16 cellular contexts compared by ENCODE assay signal in the genomic region with DNA sequence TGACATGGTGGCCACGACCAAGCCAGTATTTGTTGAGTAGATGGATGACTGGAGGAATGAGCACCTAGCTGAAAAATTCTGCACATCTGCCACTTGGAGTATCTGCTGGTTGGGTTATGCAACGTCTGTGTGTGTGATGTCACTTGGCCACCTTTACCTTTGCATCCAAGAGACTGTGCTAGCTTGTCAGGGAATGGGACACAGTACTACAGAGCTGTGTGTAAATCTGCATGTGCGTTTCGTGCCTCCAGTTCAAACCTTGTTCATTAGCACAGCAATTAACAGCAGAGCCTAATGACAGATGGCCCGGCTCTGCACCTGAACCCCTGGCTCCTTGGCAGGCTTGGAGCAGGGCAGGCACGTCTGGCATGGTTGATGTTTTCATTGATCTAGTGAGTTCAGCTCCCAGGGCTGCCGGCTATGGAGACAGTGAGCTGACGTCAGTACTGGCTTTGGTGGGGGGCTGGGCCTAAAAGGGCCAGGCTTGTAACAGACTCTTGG.
DNase-seq lines count a peak whose midpoint lies in the region; ATAC-seq and TF ChIP-seq lines count a peak whose summit lies in the region.
"Had no signal": no experiment of that assay in that cellular context is flagged by ENCODE, and none has a peak within 500 bp of the region (broad histone marks: within the 10 kb centered on the region; RNA-seq: fewer than 3 reads in every experiment).

No MANE protein-coding gene starts in this region.

- H3K27ac ChIP-seq in hepatocyte: no peak overlapping the region
- H3K27ac ChIP-seq in parathyroid adenoma: no peak overlapping the region
- H3K27ac ChIP-seq: PC-9 had no signal

- H3K4me3 ChIP-seq in hepatocyte: no peak overlapping the region
- H3K4me3 ChIP-seq in parathyroid adenoma (ENCODE audit: low read depth, low read length): no peak overlapping the region
- H3K4me3 ChIP-seq: PC-9 had no signal

- H3K9ac ChIP-seq in parathyroid adenoma: no peak overlapping the region

- no peak overlapping the region for H3K27ac Mint-ChIP-seq in stimulated activated naive CD8-positive, alpha-beta T cell treated with anti-CD3 and anti-CD28 coated beads, Interleukin-15, amount 100 ng/mL, for 72 hours
- H3K27ac Mint-ChIP-seq: CD14-positive monocyte; stimulated activated effector memory CD8-positive, alpha-beta T cell treated with anti-CD3 and anti-CD28 coated beads, Interleukin-12 subunit alpha, Interleukin-12 subunit beta, amount 100 ng/mL, for 72 hours; T-helper 1 cell treated with Interleukin-12 subunit alpha and Interleukin-12 subunit beta and Interleukin-4 antibody, amounts not matched to agents 30 μg/mL and 1 μg/mL, for 36 hours had no signal

- H3K9me3 Mint-ChIP-seq in stimulated activated naive CD8-positive, alpha-beta T cell treated with anti-CD3 and anti-CD28 coated beads, Interleukin-15, amount 100 ng/mL, for 72 hours: no peaks in the 10 kb centered on the region
- H3K9me3 Mint-ChIP-seq: stimulated activated effector memory CD8-positive, alpha-beta T cell treated with anti-CD3 and anti-CD28 coated beads, Interleukin-12 subunit alpha, Interleukin-12 subunit beta, amount 100 ng/mL, for 72 hours; T-helper 1 cell treated with Interleukin-12 subunit alpha and Interleukin-12 subunit beta and Interleukin-4 antibody, amounts not matched to agents 30 μg/mL and 1 μg/mL, for 36 hours had no signal

- 28% methylated on average over 8 of the region's 8 CpGs for WGBS in hepatocyte (ENCODE audit: low lambda C conversion rate, missing lambda C conversion rate)

- no peak for ATAC-seq in HG02759 (IDR thresholded peaks at IDR 0.05; ENCODE audit: unreplicated experiment)
- ATAC-seq in stimulated activated naive CD8-positive, alpha-beta T cell treated with anti-CD3 and anti-CD28 coated beads, Interleukin-15, amount 100 ng/mL, for 72 hours: no peak
- no peak for ATAC-seq in HG02610 (IDR thresholded peaks at IDR 0.05; ENCODE audit: unreplicated experiment)
- ATAC-seq: left colon had no signal

- TF ChIP-seq CTCF in hepatocyte (IDR thresholded peaks at IDR 0.05; ENCODE audit: poor library complexity) (no peak), parathyroid adenoma (IDR thresholded peaks at IDR 0.05) (no peak)

- H3K4me1 ChIP-seq in hepatocyte (ENCODE audit: insufficient read depth) (peaks cover 41% of the 10 kb centered on the region), parathyroid adenoma (no peaks in the 10 kb centered on the region)

- H3K36me3 ChIP-seq in hepatocyte (replicated peaks; ENCODE audit: insufficient read depth, low read depth): no peaks in the 10 kb centered on the region
- H3K36me3 ChIP-seq in parathyroid adenoma (ENCODE audit: control insufficient read depth, insufficient read depth, low read length): no peaks in the 10 kb centered on the region

- no peaks in the 10 kb centered on the region for H4K20me1 ChIP-seq in hepatocyte (ENCODE audit: insufficient read depth, poor library complexity, severe bottlenecking)

- H3K4me3 Mint-ChIP-seq in stimulated activated naive CD8-positive, alpha-beta T cell treated with anti-CD3 and anti-CD28 coated beads, Interleukin-15, amount 100 ng/mL, for 72 hours: no peak overlapping the region
- H3K4me3 Mint-ChIP-seq: CD14-positive monocyte; stimulated activated effector memory CD8-positive, alpha-beta T cell treated with anti-CD3 and anti-CD28 coated beads, Interleukin-12 subunit alpha, Interleukin-12 subunit beta, amount 100 ng/mL, for 72 hours; T-helper 1 cell treated with Interleukin-12 subunit alpha and Interleukin-12 subunit beta and Interleukin-4 antibody, amounts not matched to agents 30 μg/mL and 1 μg/mL, for 36 hours had no signal

- H3K79me2 ChIP-seq in hepatocyte: no peaks in the 10 kb centered on the region
- H3K79me2 ChIP-seq in parathyroid adenoma: no peaks in the 10 kb centered on the region

- no peaks in the 10 kb centered on the region for H3K9me2 ChIP-seq in hepatocyte (replicated peaks; ENCODE audit: insufficient read depth)

- peaks cover 12% of the 10 kb centered on the region for H3K27me3 Mint-ChIP-seq in stimulated activated naive CD8-positive, alpha-beta T cell treated with anti-CD3 and anti-CD28 coated beads, Interleukin-15, amount 100 ng/mL, for 72 hours

- H3K27me3 ChIP-seq in hepatocyte (no peaks in the 10 kb centered on the region), parathyroid adenoma (ENCODE audit: control insufficient read depth, insufficient read depth, low read length) (no peaks in the 10 kb centered on the region)

- H3K9me3 ChIP-seq in hepatocyte (ENCODE audit: low read depth): no peaks in the 10 kb centered on the region
- no peaks in the 10 kb centered on the region for H3K9me3 ChIP-seq in parathyroid adenoma (ENCODE audit: control insufficient read depth, low read length)

- H3K4me1 Mint-ChIP-seq in stimulated activated naive CD8-positive, alpha-beta T cell treated with anti-CD3 and anti-CD28 coated beads, Interleukin-15, amount 100 ng/mL, for 72 hours: no peaks in the 10 kb centered on the region
- H3K4me1 Mint-ChIP-seq: CD14-positive monocyte; stimulated activated effector memory CD8-positive, alpha-beta T cell treated with anti-CD3 and anti-CD28 coated beads, Interleukin-12 subunit alpha, Interleukin-12 subunit beta, amount 100 ng/mL, for 72 hours had no signal

- H2AFZ ChIP-seq in hepatocyte: no peak overlapping the region
- H2AFZ ChIP-seq in parathyroid adenoma: peak overlapping the region; percentile 38
- H2AFZ ChIP-seq: PC-9 had no signal

- no peak overlapping the region for H3K4me2 ChIP-seq in hepatocyte
- no peak overlapping the region for H3K4me2 ChIP-seq in parathyroid adenoma (ENCODE audit: low read length)
- H3K4me2 ChIP-seq: PC-9 had no signal

- DNase-seq in EH (ENCODE audit: low read depth) (peak; percentile 1), anterior cingulate cortex (lab: John Stamatoyannopoulos, UW) (peak in 50 of 58 donors; percentile 3 to 75 (median 43)), hepatocyte (ENCODE audit: low spot score) (peak; percentile 48), UCSD-AML1 (lab: John Stamatoyannopoulos, UW; ENCODE audit: unreplicated experiment) (no peak)
- no peak for DNase-seq in stimulated activated naive CD8-positive, alpha-beta T cell treated with anti-CD3 and anti-CD28 coated beads, Interleukin-15, amount 100 ng/mL, for 72 hours
- DNase-seq: activated CD4-positive, alpha-beta T cell treated with anti-CD3 and anti-CD28 coated beads, Interleukin-2, amount 50 U/mL, for 4 hours; activated gamma-delta T cell; left colon; NCI-H2107 had no signal

Comparison
In these comparisons a context has a peak if more than half of its experiments do, and no peak if none do; other contexts are left out.
1. DNase-seq: peak in EH (single experiment), anterior cingulate cortex (50 of 58) and hepatocyte (single experiment); none in UCSD-AML1 (single experiment) and stimulated activated naive CD8-positive, alpha-beta T cell treated with anti-CD3 and anti-CD28 coated beads, Interleukin-15, amount 100 ng/mL, for 72 hours (0 of 2).